Comparison of ENCODE assay signal across 8 cellular contexts in the genomic region with DNA sequence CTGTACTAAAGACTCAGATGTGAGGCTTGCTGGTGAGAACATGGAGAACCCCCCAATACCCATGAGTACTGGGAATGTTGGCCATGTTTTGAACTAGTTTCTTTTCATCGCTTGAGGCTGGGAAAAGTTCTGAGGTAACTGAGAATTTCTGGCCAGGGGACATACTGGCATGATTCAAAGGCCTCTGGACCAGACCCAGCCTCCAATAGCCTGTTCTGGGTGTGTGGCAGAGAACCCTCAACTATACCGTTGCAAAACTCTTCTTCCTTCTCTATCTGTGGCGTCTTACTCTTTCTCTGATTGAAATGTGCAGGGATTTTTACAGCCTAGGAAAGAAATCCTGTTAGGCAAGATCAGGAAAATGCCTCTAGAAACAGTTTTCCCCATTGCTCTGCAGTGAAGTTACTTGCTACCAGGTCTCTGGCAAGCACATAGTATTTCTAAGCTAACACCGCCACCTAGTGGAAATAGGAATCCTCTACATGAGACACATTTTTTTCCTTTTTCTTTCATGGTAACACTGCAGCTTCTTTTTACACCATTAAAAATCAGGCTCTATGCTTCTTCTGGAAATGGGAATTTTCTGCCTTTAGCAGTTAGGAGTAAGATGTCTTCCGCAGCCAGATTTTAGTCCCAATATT.
DNase-seq lines count a peak whose midpoint lies in the region; ATAC-seq and TF ChIP-seq lines count a peak whose summit lies in the region.

No MANE protein-coding gene starts in this region.

- no peak overlapping the region for H3K4me3 ChIP-seq in BE2C (ENCODE audit: low read depth, low read length)
- no peak overlapping the region for H3K4me3 ChIP-seq in body of pancreas
- H3K4me3 ChIP-seq in smooth muscle cell, result no peak overlapping the region

- intact Hi-C loops in body of pancreas (cut with DNase I), result no loop called here

- ATAC-seq in HG03280 (IDR thresholded peaks at IDR 0.05; ENCODE audit: unreplicated experiment) (peak; percentile 60), body of pancreas (peak; percentile 45), GM21576 (IDR thresholded peaks at IDR 0.05; ENCODE audit: unreplicated experiment) (no peak)

- TF ChIP-seq CTCF in BE2C (IDR thresholded peaks at IDR 0.05; ENCODE audit: low read depth, low read length) (peak; percentile 56), GM13977 (IDR thresholded peaks at IDR 0.05; ENCODE audit: extremely low read depth, insufficient read depth, missing control alignments) (peak; percentile 71), body of pancreas (IDR thresholded peaks at IDR 0.05) (peak; percentile 43 to 85 (median 56)), smooth muscle cell (IDR thresholded peaks at IDR 0.05; ENCODE audit: borderline replicate concordance, insufficient read depth, poor library complexity, severe bottlenecking) (peak; percentile 85)

- no peak overlapping the region for H2AFZ ChIP-seq in smooth muscle cell (ENCODE audit: low read depth)

- TF ChIP-seq POLR2A in body of pancreas (IDR thresholded peaks at IDR 0.05), result no peak

- DNase-seq in BE2C, result peak; percentile 12
- DNase-seq in GM13977 (ENCODE audit: low spot score), result peak; percentile 60
- peak; percentile 1 for DNase-seq in NCI-H510A (lab: John Stamatoyannopoulos, UW)
- DNase-seq in body of pancreas, result peak in 1 of 4 donors; percentile 8
- DNase-seq in iPS DF 4.7 (ENCODE audit: extremely low read depth, low spot score), result peak; percentile 22
- no peak for DNase-seq in smooth muscle cell (lab: John Stamatoyannopoulos, UW; ENCODE audit: unreplicated experiment)

- H3K9ac ChIP-seq in smooth muscle cell (ENCODE audit: low read depth), result no peak overlapping the region

- no peaks in the 10 kb centered on the region for H3K4me1 ChIP-seq in BE2C
- H3K4me1 ChIP-seq in body of pancreas, result no peaks in the 10 kb centered on the region
- H3K4me1 ChIP-seq in smooth muscle cell (ENCODE audit: low read depth), result no peaks in the 10 kb centered on the region

- no peaks in the 10 kb centered on the region for H4K20me1 ChIP-seq in smooth muscle cell (ENCODE audit: low read depth)

- no peaks in the 10 kb centered on the region for H3K36me3 ChIP-seq in BE2C
- H3K36me3 ChIP-seq in body of pancreas (replicated peaks in 1 of 2; ENCODE audit: insufficient read depth in 1 of 2, low read depth in 2 of 2), result no peaks in the 10 kb centered on the region
- H3K36me3 ChIP-seq in smooth muscle cell (ENCODE audit: low read depth), result no peaks in the 10 kb centered on the region

- 29 to 36% methylated on average over 5 of the region's 5 CpGs for WGBS in body of pancreas, 2 donors
- 25% methylated on average over 5 of the region's 5 CpGs for WGBS in smooth muscle cell (ENCODE audit: low lambda C conversion rate)

- H3K27me3 ChIP-seq in BE2C, result no peaks in the 10 kb centered on the region
- H3K27me3 ChIP-seq in body of pancreas, result no peaks in the 10 kb centered on the region
- no peaks in the 10 kb centered on the region for H3K27me3 ChIP-seq in smooth muscle cell (ENCODE audit: low read depth)

- H3F3A ChIP-seq in smooth muscle cell (ENCODE audit: low read depth), result no peaks in the 10 kb centered on the region

- H3K4me2 ChIP-seq in smooth muscle cell, result no peak overlapping the region

- in situ Hi-C loops in GM13977 (cut with MboI; ENCODE audit: low pct_unique_long_range_greater_than_20kb, low sequenced_read_pairs, unreplicated experiment), result loop anchor here (25.0 kb wide), 1 partner anchor 271 kb away; the partner anchor contains the start of gene XIST

- H3K9me3 ChIP-seq in BE2C (no peaks in the 10 kb centered on the region), body of pancreas (no peaks in the 10 kb centered on the region), smooth muscle cell (replicated peaks; ENCODE audit: low read depth) (no peaks in the 10 kb centered on the region)

- no peaks in the 10 kb centered on the region for H3K79me2 ChIP-seq in smooth muscle cell (ENCODE audit: low read depth)

- no peak overlapping the region for H3K27ac ChIP-seq in body of pancreas
- H3K27ac ChIP-seq in smooth muscle cell (ENCODE audit: low read depth), result no peak overlapping the region
